ENCODE assay signal across 26 cellular contexts in genomic region chrX:153920546-153920945, GRCh38. TPM values are rescaled to one million over a fixed set of nuclear protein-coding genes. Genes with fewer than 3 reads are reported as not detected.
"Had no signal": no experiment of that assay in that cellular context is flagged by ENCODE, and none has a peak within 500 bp of the region (broad histone marks: within the 10 kb centered on the region; RNA-seq: fewer than 3 reads in every experiment).

No MANE protein-coding gene starts in this region.

- H3K27ac ChIP-seq: HL-60, SJSA1, SK-N-MC had no signal

- H3K4me3 ChIP-seq: MG63, SJSA1, SK-N-MC had no signal

- H3K9me3 ChIP-seq: MG63, SJSA1 had no signal

- DNase-seq: Karpas-422, KBM-7, MG63, NCI-H1092, NCI-H1105 treated with DMSO at 0.1 percent for 48 hours, NCI-H1417 treated with DMSO at 0.1 percent for 48 hours, NCI-H146, NCI-H1694 treated with DMSO at 0.1 percent for 48 hours, NCI-H1930, NCI-H2081, NCI-H2171, NCI-H226, NCI-H446, NCI-H510A, NCI-H524 treated with DMSO at 0.1 percent for 48 hours, NCI-H69, NCI-H774, PC-3, Right ventricle myocardium superior, SIG-M5, SW 1271 had no signal

- H3K27me3 ChIP-seq: MG63, SJSA1 had no signal

- H3K4me1 ChIP-seq: SJSA1 had no signal

- H3K36me3 ChIP-seq: MG63, SJSA1 had no signal

- ATAC-seq: Panc1, PC-3 had no signal

RNA-seq across cellular contexts. Expression of gene AVPR2, which starts 16.1 kb away (rescaled TPM):
- total RNA-seq: PC-3, SJSA1 had no signal

RNA-seq across cellular contexts. Expression of gene RENBP, which starts 23.9 kb away (rescaled TPM):
- total RNA-seq: PC-3 had no signal

RNA-seq across cellular contexts. Expression of gene L1CAM, which starts 34.6 kb away (rescaled TPM):
- total RNA-seq: OCI-LY7 had no signal
